1 cellular context compared by ENCODE assay signal in the genomic region with DNA sequence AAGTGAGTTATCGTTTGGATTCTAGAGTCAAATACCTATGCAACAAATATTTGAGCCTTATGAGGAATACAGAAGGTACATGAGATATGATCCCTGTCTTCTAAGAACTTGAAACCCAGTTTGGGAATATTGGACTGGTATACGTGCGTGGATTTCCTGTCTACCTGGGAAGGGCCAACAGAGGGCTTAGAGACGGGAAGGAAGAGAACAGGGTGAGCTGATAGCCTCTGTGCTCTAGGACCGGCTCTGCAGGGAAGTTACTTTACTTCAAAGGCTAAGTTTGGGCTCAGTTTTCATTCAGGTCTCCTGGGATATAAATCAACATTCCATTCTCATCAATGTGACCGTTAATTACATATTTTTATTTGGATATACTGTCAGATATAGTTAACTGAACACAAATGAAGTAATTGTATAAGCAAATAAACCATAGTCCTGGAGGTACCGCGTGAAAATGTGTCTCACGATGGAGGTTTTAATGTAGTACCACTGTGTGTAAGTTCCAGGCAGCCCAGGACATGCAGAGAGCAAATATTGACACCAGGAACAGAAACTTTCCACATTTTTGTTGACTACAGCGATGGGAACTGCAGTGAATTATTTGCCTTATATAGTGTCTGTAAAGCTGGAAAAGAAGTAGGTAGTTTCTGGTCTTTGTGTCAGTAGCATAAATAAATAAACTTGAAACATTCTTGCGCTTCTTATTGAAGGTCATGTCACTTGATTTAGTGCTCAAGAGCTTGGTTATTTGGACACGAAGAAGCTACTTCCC.
TF ChIP-seq lines count a peak whose summit lies in the region.

No MANE protein-coding gene starts in this region.

TF ChIP-seq in HepG2, 621 proteins besides CTCF, POLR2A, EP300 and RAD21 (continued from another document and continues in another):
- TF ChIP-seq, protein P1, sequence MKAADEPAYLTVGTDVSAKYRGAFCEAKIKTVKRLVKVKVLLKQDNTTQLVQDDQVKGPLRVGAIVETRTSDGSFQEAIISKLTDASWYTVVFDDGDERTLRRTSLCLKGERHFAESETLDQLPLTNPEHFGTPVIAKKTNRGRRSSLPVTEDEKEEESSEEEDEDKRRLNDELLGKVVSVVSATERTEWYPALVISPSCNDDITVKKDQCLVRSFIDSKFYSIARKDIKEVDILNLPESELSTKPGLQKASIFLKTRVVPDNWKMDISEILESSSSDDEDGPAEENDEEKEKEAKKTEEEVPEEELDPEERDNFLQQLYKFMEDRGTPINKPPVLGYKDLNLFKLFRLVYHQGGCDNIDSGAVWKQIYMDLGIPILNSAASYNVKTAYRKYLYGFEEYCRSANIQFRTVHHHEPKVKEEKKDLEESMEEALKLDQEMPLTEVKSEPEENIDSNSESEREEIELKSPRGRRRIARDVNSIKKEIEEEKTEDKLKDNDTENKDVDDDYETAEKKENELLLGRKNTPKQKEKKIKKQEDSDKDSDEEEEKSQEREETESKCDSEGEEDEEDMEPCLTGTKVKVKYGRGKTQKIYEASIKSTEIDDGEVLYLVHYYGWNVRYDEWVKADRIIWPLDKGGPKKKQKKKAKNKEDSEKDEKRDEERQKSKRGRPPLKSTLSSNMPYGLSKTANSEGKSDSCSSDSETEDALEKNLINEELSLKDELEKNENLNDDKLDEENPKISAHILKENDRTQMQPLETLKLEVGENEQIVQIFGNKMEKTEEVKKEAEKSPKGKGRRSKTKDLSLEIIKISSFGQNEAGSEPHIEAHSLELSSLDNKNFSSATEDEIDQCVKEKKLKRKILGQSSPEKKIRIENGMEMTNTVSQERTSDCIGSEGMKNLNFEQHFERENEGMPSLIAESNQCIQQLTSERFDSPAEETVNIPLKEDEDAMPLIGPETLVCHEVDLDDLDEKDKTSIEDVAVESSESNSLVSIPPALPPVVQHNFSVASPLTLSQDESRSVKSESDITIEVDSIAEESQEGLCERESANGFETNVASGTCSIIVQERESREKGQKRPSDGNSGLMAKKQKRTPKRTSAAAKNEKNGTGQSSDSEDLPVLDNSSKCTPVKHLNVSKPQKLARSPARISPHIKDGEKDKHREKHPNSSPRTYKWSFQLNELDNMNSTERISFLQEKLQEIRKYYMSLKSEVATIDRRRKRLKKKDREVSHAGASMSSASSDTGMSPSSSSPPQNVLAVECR (CRISPR knock-in tag; IDR thresholded peaks at IDR 0.05; ENCODE audit: borderline replicate concordance): peak; percentile 49; the same call in 1 of the 2 replicates
- TF ChIP-seq SMYD3 (CRISPR knock-in tag; IDR thresholded peaks at IDR 0.05): no peak
- TF ChIP-seq ZNF556 (CRISPR knock-in tag; IDR thresholded peaks at IDR 0.05; ENCODE audit: borderline replicate concordance): 0 out of 2 replicates have a peak, but pooled peaks have one; percentile 42
- TF ChIP-seq YEATS4 (CRISPR knock-in tag; IDR thresholded peaks at IDR 0.05; ENCODE audit: borderline replicate concordance): 0 out of 2 replicates have a peak, but pooled peaks have one; percentile 42
- TF ChIP-seq, protein P2, sequence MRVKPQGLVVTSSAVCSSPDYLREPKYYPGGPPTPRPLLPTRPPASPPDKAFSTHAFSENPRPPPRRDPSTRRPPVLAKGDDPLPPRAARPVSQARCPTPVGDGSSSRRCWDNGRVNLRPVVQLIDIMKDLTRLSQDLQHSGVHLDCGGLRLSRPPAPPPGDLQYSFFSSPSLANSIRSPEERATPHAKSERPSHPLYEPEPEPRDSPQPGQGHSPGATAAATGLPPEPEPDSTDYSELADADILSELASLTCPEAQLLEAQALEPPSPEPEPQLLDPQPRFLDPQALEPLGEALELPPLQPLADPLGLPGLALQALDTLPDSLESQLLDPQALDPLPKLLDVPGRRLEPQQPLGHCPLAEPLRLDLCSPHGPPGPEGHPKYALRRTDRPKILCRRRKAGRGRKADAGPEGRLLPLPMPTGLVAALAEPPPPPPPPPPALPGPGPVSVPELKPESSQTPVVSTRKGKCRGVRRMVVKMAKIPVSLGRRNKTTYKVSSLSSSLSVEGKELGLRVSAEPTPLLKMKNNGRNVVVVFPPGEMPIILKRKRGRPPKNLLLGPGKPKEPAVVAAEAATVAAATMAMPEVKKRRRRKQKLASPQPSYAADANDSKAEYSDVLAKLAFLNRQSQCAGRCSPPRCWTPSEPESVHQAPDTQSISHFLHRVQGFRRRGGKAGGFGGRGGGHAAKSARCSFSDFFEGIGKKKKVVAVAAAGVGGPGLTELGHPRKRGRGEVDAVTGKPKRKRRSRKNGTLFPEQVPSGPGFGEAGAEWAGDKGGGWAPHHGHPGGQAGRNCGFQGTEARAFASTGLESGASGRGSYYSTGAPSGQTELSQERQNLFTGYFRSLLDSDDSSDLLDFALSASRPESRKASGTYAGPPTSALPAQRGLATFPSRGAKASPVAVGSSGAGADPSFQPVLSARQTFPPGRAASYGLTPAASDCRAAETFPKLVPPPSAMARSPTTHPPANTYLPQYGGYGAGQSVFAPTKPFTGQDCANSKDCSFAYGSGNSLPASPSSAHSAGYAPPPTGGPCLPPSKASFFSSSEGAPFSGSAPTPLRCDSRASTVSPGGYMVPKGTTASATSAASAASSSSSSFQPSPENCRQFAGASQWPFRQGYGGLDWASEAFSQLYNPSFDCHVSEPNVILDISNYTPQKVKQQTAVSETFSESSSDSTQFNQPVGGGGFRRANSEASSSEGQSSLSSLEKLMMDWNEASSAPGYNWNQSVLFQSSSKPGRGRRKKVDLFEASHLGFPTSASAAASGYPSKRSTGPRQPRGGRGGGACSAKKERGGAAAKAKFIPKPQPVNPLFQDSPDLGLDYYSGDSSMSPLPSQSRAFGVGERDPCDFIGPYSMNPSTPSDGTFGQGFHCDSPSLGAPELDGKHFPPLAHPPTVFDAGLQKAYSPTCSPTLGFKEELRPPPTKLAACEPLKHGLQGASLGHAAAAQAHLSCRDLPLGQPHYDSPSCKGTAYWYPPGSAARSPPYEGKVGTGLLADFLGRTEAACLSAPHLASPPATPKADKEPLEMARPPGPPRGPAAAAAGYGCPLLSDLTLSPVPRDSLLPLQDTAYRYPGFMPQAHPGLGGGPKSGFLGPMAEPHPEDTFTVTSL (CRISPR knock-in tag; IDR thresholded peaks at IDR 0.05; ENCODE audit: borderline replicate concordance): peak; percentile 59; the same call in 1 of the 2 replicates
- TF ChIP-seq TOE1 (CRISPR knock-in tag; IDR thresholded peaks at IDR 0.05): no peak
- TF ChIP-seq RARG (CRISPR knock-in tag; IDR thresholded peaks at IDR 0.05; ENCODE audit: low read depth): no peak
- no peak for TF ChIP-seq ZNF484 (CRISPR knock-in tag; IDR thresholded peaks at IDR 0.05; ENCODE audit: borderline replicate concordance, low read depth)
- TF ChIP-seq, protein P3, sequence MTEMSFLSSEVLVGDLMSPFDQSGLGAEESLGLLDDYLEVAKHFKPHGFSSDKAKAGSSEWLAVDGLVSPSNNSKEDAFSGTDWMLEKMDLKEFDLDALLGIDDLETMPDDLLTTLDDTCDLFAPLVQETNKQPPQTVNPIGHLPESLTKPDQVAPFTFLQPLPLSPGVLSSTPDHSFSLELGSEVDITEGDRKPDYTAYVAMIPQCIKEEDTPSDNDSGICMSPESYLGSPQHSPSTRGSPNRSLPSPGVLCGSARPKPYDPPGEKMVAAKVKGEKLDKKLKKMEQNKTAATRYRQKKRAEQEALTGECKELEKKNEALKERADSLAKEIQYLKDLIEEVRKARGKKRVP (CRISPR knock-in tag; IDR thresholded peaks at IDR 0.05): 0 out of 4 replicates have a peak, but pooled peaks of 1 of the 2 experiments have one; percentile 40
- TF ChIP-seq AGO1 (IDR thresholded peaks at IDR 0.05; ENCODE audit: low read depth, low read length, poor library complexity, severe bottlenecking): no peak
- TF ChIP-seq ZNF614 (CRISPR knock-in tag; IDR thresholded peaks at IDR 0.05; ENCODE audit: borderline replicate concordance): 0 out of 2 replicates have a peak, but pooled peaks have one; percentile 16
- TF ChIP-seq, protein P4, sequence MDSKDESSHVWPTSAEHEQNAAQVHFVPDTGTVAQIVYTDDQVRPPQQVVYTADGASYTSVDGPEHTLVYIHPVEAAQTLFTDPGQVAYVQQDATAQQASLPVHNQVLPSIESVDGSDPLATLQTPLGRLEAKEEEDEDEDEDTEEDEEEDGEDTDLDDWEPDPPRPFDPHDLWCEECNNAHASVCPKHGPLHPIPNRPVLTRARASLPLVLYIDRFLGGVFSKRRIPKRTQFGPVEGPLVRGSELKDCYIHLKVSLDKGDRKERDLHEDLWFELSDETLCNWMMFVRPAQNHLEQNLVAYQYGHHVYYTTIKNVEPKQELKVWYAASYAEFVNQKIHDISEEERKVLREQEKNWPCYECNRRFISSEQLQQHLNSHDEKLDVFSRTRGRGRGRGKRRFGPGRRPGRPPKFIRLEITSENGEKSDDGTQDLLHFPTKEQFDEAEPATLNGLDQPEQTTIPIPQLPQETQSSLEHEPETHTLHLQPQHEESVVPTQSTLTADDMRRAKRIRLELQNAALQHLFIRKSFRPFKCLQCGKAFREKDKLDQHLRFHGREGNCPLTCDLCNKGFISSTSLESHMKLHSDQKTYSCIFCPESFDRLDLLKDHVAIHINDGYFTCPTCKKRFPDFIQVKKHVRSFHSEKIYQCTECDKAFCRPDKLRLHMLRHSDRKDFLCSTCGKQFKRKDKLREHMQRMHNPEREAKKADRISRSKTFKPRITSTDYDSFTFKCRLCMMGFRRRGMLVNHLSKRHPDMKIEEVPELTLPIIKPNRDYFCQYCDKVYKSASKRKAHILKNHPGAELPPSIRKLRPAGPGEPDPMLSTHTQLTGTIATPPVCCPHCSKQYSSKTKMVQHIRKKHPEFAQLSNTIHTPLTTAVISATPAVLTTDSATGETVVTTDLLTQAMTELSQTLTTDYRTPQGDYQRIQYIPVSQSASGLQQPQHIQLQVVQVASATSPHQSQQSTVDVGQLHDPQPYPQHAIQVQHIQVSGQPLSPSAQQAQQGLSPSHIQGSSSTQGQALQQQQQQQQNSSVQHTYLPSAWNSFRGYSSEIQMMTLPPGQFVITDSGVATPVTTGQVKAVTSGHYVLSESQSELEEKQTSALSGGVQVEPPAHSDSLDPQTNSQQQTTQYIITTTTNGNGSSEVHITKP (CRISPR knock-in tag; IDR thresholded peaks at IDR 0.05; ENCODE audit: low read depth): peak; percentile 6; the same call in 1 of the 2 replicates
- TF ChIP-seq ZNF607 (CRISPR knock-in tag; IDR thresholded peaks at IDR 0.05; ENCODE audit: borderline replicate concordance): no peak
- TF ChIP-seq FOXP1 (IDR thresholded peaks at IDR 0.05): 0 out of 2 replicates have a peak, but pooled peaks have one; percentile 38
- TF ChIP-seq FOXP1 (CRISPR knock-in tag; IDR thresholded peaks at IDR 0.05): peak; percentile 46; the same call in 1 of the 2 replicates
- peak; percentile 17; the same call in 1 of the 2 replicates for TF ChIP-seq RARA (CRISPR knock-in tag; IDR thresholded peaks at IDR 0.05)
- no peak for TF ChIP-seq PAWR (CRISPR knock-in tag; IDR thresholded peaks at IDR 0.05; ENCODE audit: borderline replicate concordance)
- 0 out of 2 replicates have a peak, but pooled peaks have one; percentile 4 for TF ChIP-seq HNF4A (CRISPR knock-in tag; IDR thresholded peaks at IDR 0.05)
- TF ChIP-seq, protein P5, sequence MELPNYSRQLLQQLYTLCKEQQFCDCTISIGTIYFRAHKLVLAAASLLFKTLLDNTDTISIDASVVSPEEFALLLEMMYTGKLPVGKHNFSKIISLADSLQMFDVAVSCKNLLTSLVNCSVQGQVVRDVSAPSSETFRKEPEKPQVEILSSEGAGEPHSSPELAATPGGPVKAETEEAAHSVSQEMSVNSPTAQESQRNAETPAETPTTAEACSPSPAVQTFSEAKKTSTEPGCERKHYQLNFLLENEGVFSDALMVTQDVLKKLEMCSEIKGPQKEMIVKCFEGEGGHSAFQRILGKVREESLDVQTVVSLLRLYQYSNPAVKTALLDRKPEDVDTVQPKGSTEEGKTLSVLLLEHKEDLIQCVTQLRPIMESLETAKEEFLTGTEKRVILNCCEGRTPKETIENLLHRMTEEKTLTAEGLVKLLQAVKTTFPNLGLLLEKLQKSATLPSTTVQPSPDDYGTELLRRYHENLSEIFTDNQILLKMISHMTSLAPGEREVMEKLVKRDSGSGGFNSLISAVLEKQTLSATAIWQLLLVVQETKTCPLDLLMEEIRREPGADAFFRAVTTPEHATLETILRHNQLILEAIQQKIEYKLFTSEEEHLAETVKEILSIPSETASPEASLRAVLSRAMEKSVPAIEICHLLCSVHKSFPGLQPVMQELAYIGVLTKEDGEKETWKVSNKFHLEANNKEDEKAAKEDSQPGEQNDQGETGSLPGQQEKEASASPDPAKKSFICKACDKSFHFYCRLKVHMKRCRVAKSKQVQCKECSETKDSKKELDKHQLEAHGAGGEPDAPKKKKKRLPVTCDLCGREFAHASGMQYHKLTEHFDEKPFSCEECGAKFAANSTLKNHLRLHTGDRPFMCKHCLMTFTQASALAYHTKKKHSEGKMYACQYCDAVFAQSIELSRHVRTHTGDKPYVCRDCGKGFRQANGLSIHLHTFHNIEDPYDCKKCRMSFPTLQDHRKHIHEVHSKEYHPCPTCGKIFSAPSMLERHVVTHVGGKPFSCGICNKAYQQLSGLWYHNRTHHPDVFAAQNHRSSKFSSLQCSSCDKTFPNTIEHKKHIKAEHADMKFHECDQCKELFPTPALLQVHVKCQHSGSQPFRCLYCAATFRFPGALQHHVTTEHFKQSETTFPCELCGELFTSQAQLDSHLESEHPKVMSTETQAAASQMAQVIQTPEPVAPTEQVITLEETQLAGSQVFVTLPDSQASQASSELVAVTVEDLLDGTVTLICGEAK (IDR thresholded peaks at IDR 0.05): no peak
- TF ChIP-seq, protein P5 (CRISPR knock-in tag; IDR thresholded peaks at IDR 0.05): no peak
